ENCODE assay signal across 8 cellular contexts in genomic region chr5:75509956-75510355, GRCh38. TPM values are rescaled to one million over a fixed set of nuclear protein-coding genes. Genes with fewer than 3 reads are reported as not detected.
A peak's percentile ranks its signal among the peaks of the same experiment; 100 is the strongest.
DNase-seq lines count a peak whose midpoint lies in the region; ATAC-seq and TF ChIP-seq lines count a peak whose summit lies in the region.

No MANE protein-coding gene starts in this region.

- H3K4me3 ChIP-seq in MG63 = peak overlapping the region; percentile 69

- H3K27me3 ChIP-seq in MG63 = no peaks in the 10 kb centered on the region

- no peak for ATAC-seq in GM18505 (IDR thresholded peaks at IDR 0.05; ENCODE audit: unreplicated experiment)
- no peak for ATAC-seq in GM18520 (IDR thresholded peaks at IDR 0.05; ENCODE audit: unreplicated experiment)
- ATAC-seq in GM18861 (IDR thresholded peaks at IDR 0.05; ENCODE audit: unreplicated experiment) = no peak

- peaks cover 7% of the 10 kb centered on the region; the same call in 1 of the 2 replicates for H3K36me3 ChIP-seq in MG63

- DNase-seq in EL (peak; percentile 50), MG63 (no peak), dedifferentiated amniotic fluid mesenchymal stem cell (ENCODE audit: extremely low spot score) (peak; percentile 50), myocyte (ENCODE audit: low read depth) (peak; percentile 56)
- no peak for DNase-seq in stimulated activated CD4-positive, alpha-beta T cell treated with anti-CD3 and anti-CD28 coated beads, Interleukin-1b, Interleukin-23, amount 100 ng/mL, for 48 hours

- TF ChIP-seq POLR2A in GM18505 (IDR thresholded peaks at IDR 0.05; ENCODE audit: borderline replicate concordance, extremely low read depth, insufficient read depth, insufficient read length) = no peak

- H3K9me3 ChIP-seq in MG63 = no peaks in the 10 kb centered on the region

RNA-seq across cellular contexts. Expression of gene CERT1, which starts 1.5 kb away (rescaled TPM):
- total RNA-seq in MG63 (2014; rRNA removed; shearing (Covaris generic); ENCODE audit: low replicate concordance) = 7.6 and 11.1 TPM in 2 replicates
- 18.2 and 30.1 TPM in 2 replicates for total RNA-seq in myocyte
- 27.7 TPM for polyA plus RNA-seq in myocyte (2012)

RNA-seq across cellular contexts. Expression of gene POLK, which starts 1.7 kb away (rescaled TPM):
- total RNA-seq in MG63 (2014; rRNA removed; shearing (Covaris generic); ENCODE audit: low replicate concordance) = 10.9 and 24.0 TPM in 2 replicates
- total RNA-seq in myocyte = 37.7 and 40.1 TPM in 2 replicates
- polyA plus RNA-seq in myocyte (2012) = 6.4 TPM

Comparison
In these comparisons a context has a peak if more than half of its experiments do, and no peak if none do; other contexts are left out.
1. DNase-seq: peak in EL (single experiment), dedifferentiated amniotic fluid mesenchymal stem cell (single experiment) and myocyte (single experiment); none in MG63 (single experiment) and stimulated activated CD4-positive, alpha-beta T cell treated with anti-CD3 and anti-CD28 coated beads, Interleukin-1b, Interleukin-23, amount 100 ng/mL, for 48 hours (single experiment).